14 cellular contexts compared by ENCODE assay signal in the genomic region with DNA sequence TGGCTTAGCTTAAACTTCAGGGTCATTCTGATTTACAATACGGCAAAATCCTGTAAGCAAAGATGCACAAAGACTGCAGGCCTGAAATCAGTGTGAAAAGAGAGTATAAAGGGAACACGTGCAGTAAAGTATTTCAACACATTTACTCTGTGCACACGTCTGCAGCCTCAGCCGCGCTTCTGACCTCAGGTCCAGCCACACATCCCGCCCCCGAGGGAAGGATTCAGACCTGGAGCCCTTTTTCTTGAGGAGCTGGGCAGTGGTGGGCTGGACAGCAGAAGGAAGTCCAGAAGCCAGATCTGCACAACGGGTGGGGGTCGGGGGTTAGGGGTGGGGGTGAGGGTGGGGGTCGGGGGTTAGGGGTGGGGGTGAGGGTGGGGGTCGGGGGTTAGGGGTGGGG.
"Had no signal": no experiment of that assay in that cellular context is flagged by ENCODE, and none has a peak within 500 bp of the region (broad histone marks: within the 10 kb centered on the region; RNA-seq: fewer than 3 reads in every experiment).

No MANE protein-coding gene starts in this region.

- H3K4me1 ChIP-seq: colonic mucosa, neural progenitor cell, vagina had no signal

- DNase-seq: activated CD4-positive, CD25-positive, alpha-beta regulatory T cell treated with anti-CD3 and anti-CD28 coated beads, Interleukin-2, amount 50 U/mL, for 72 hours; activated CD8-positive, alpha-beta memory T cell treated with anti-CD3 and anti-CD28 coated beads for 24 hours; activated gamma-delta T cell treated with Interleukin-2 at 50 U/mL for 16 hours; caudate nucleus; colonic mucosa; erythroblast; gastrocnemius medialis; mesenchymal stem cell; naive thymus-derived CD4-positive, alpha-beta T cell; psoas muscle; transverse colon had no signal

- H3K36me3 ChIP-seq: colonic mucosa, gastrocnemius medialis, neural progenitor cell, transverse colon, vagina had no signal

- H3K4me3 ChIP-seq: colonic mucosa, gastrocnemius medialis, neural progenitor cell, psoas muscle, transverse colon, vagina had no signal

- H3K27me3 ChIP-seq: colonic mucosa, gastrocnemius medialis, neural progenitor cell, transverse colon, vagina had no signal

- H3K9me3 ChIP-seq: colonic mucosa, gastrocnemius medialis, psoas muscle, transverse colon, vagina had no signal

- ATAC-seq: gastrocnemius medialis; naive thymus-derived CD4-positive, alpha-beta T cell; psoas muscle; right cardiac atrium had no signal

- H3K27ac ChIP-seq: colonic mucosa, gastrocnemius medialis, neural progenitor cell, psoas muscle, transverse colon, vagina had no signal
